Comparison of ENCODE assay signal across 8 cellular contexts in genomic region chr1:53238197-53239155, GRCh38. TPM values are rescaled to one million over a fixed set of nuclear protein-coding genes. Genes with fewer than 3 reads are reported as not detected.
DNase-seq lines count a peak whose midpoint lies in the region; TF ChIP-seq lines count a peak whose summit lies in the region.

MAGOH (minus strand) TSS chr1:53238518; CDS start chr1:53238448, 70 bp downstream.

- H3K4me3 ChIP-seq in H7 (ENCODE audit: insufficient read depth, low read depth, low read length) = peak within 1 kb of the TSS; percentile 99
- peak within 1 kb of the TSS; percentile 88 for H3K4me3 ChIP-seq in fibroblast of pulmonary artery (replicated peaks; ENCODE audit: low read depth, low read length)

- peaks cover 26% of the 10 kb centered on the region for H3K36me3 Mint-ChIP-seq in nephron (ENCODE audit: low read depth)
- peaks cover 27% of the 10 kb centered on the region for H3K36me3 Mint-ChIP-seq in stimulated activated naive CD8-positive, alpha-beta T cell treated with anti-CD3 and anti-CD28 coated beads, Interleukin-15, Interleukin-2, amounts not matched to agents 100 ng/mL and 50 ng/mL, for 24 hours (ENCODE audit: low read depth)

- no peaks in the 10 kb centered on the region for H3K27me3 ChIP-seq in H7 (ENCODE audit: control insufficient read depth, insufficient read depth, low read length)

- no peaks in the 10 kb centered on the region for H3K9me3 Mint-ChIP-seq in nephron
- no peaks in the 10 kb centered on the region for H3K9me3 Mint-ChIP-seq in stimulated activated naive CD8-positive, alpha-beta T cell treated with anti-CD3 and anti-CD28 coated beads, Interleukin-15, Interleukin-2, amounts not matched to agents 100 ng/mL and 50 ng/mL, for 24 hours

- peaks cover 22% of the 10 kb centered on the region for H3K4me1 Mint-ChIP-seq in nephron
- peaks cover 32% of the 10 kb centered on the region for H3K4me1 Mint-ChIP-seq in stimulated activated naive CD8-positive, alpha-beta T cell treated with anti-CD3 and anti-CD28 coated beads, Interleukin-15, Interleukin-2, amounts not matched to agents 100 ng/mL and 50 ng/mL, for 24 hours (ENCODE audit: low read depth)

- H3K27ac Mint-ChIP-seq in nephron = peak within 1 kb of the TSS; percentile 90 to 98 (median 92)
- peak within 1 kb of the TSS; percentile 96 for H3K27ac Mint-ChIP-seq in stimulated activated naive CD8-positive, alpha-beta T cell treated with anti-CD3 and anti-CD28 coated beads, Interleukin-15, Interleukin-2, amounts not matched to agents 100 ng/mL and 50 ng/mL, for 24 hours

- no peaks in the 10 kb centered on the region for H3K27me3 Mint-ChIP-seq in nephron (ENCODE audit: low read depth)
- no peaks in the 10 kb centered on the region for H3K27me3 Mint-ChIP-seq in stimulated activated naive CD8-positive, alpha-beta T cell treated with anti-CD3 and anti-CD28 coated beads, Interleukin-15, Interleukin-2, amounts not matched to agents 100 ng/mL and 50 ng/mL, for 24 hours

- DNase-seq in ELF-1 (ENCODE audit: low read depth, low spot score) = peak; percentile 99
- peak; percentile 98 for DNase-seq in H7
- peak; percentile 95 for DNase-seq in M059J (ENCODE audit: low read depth)
- DNase-seq in SHP77 (lab: John Stamatoyannopoulos, UW) = peak; percentile 92 to 95
- peak; percentile 89 for DNase-seq in activated effector memory CD4-positive, alpha-beta T cell treated with Interleukin-2 at 50 U/mL for 16 hours
- DNase-seq in fibroblast of pulmonary artery (ENCODE audit: low read depth) = peak; percentile 97

- TF ChIP-seq CTCF in fibroblast of pulmonary artery (IDR thresholded peaks at IDR 0.05; ENCODE audit: low read length, missing control alignments) (no peak), nephron (IDR thresholded peaks at IDR 0.05; ENCODE audit: unreplicated experiment in 3 of 3) (no peak)

- peak within 1 kb of the TSS; percentile 99 to 100 (median 100) for H3K4me3 Mint-ChIP-seq in nephron
- H3K4me3 Mint-ChIP-seq in stimulated activated naive CD8-positive, alpha-beta T cell treated with anti-CD3 and anti-CD28 coated beads, Interleukin-15, Interleukin-2, amounts not matched to agents 100 ng/mL and 50 ng/mL, for 24 hours = peak within 1 kb of the TSS; percentile 97

- peaks cover 9% of the 10 kb centered on the region for H3K36me3 ChIP-seq in H7 (replicated peaks; ENCODE audit: control insufficient read depth, insufficient read depth, low read length)

RNA-seq across cellular contexts. Expression of gene MAGOH, which starts in this region (rescaled TPM):
- total RNA-seq in H7 (2014; rRNA removed; shearing (Covaris generic)) = 48.7 and 52.9 TPM in 2 replicates
- 68.2 and 84.9 TPM in 2 replicates for total RNA-seq in M059J (2014; rRNA removed; shearing (Covaris generic))

Comparison
In these comparisons a context has a peak if more than half of its experiments do, and no peak if none do; other contexts are left out.
1. Peak in every context shown above with its lines: DNase-seq and H3K4me3 ChIP-seq.